Comparison of ENCODE assay signal across 8 cellular contexts in the genomic region with DNA sequence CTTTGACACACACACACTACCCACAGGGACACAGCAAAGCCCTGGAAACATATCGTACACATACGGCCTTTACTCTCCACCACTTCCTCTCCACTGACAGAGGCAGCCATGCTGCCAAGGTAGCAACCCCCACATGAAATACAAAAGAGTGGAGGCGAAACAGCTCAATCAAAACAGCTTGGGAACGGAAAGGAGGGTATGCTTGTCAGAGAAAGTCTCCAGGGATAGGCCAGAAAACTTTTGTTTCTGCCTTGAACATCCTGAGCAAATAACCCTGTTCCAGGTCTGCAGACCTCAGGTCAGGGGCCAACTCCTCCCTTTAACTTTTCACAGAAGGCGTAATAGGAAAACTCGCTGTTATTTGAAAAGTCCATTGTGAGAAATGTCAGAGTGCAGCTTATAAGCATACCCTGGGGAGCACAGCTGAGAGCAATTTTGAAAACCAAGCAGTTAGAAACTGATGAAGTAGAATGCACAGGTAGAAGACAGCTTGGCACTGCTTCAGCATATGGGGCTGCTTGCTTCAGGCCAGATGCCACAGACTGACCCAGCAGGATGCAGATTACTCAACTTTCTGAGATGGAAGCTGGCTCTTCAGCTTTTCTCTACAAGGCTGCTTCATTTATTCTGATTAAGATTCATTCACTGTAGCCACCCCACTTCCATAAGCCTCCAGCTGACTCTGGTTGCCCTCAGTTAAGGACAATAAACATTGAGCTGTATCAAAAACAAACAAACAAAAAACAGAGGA. TPM values are rescaled to one million over a fixed set of nuclear protein-coding genes. Genes with fewer than 3 reads are reported as not detected.
DNase-seq lines count a peak whose midpoint lies in the region; ATAC-seq and TF ChIP-seq lines count a peak whose summit lies in the region.

No MANE protein-coding gene starts in this region.

- CTCF ChIA-PET in activated CD8-positive, alpha-beta memory T cell treated with anti-CD3 and anti-CD28 coated beads, Interleukin-2, amount 10 ng/mL, durations not matched to agents 7 days and 5 days (lab: Charles Lee): interaction anchor here (0.8 to 4.6 kb wide), 7 partner anchors 10 to 187 kb away, joined by 3 to 30 read pairs (median 4); no protein-coding TSS in a partner anchor

- H3K27me3 Mint-ChIP-seq in activated CD8-positive, alpha-beta memory T cell treated with anti-CD3 and anti-CD28 coated beads, Interleukin-2, amount 10 ng/mL, durations not matched to agents 7 days and 5 days: no peaks in the 10 kb centered on the region
- no peaks in the 10 kb centered on the region for H3K27me3 Mint-ChIP-seq in neural progenitor cell (ENCODE audit: insufficient read depth, low read depth)

- H3K9me3 Mint-ChIP-seq in activated CD8-positive, alpha-beta memory T cell treated with anti-CD3 and anti-CD28 coated beads, Interleukin-2, amount 10 ng/mL, durations not matched to agents 7 days and 5 days (ENCODE audit: low read depth): no peaks in the 10 kb centered on the region
- no peaks in the 10 kb centered on the region for H3K9me3 Mint-ChIP-seq in neural progenitor cell

- H3K4me3 Mint-ChIP-seq in activated CD8-positive, alpha-beta memory T cell treated with anti-CD3 and anti-CD28 coated beads, Interleukin-2, amount 10 ng/mL, durations not matched to agents 7 days and 5 days: peak overlapping the region; percentile 69
- no peak overlapping the region for H3K4me3 Mint-ChIP-seq in neural progenitor cell

- peaks cover 56% of the 10 kb centered on the region for H3K4me1 Mint-ChIP-seq in activated CD8-positive, alpha-beta memory T cell treated with anti-CD3 and anti-CD28 coated beads, Interleukin-2, amount 10 ng/mL, durations not matched to agents 7 days and 5 days
- H3K4me1 Mint-ChIP-seq in neural progenitor cell: peaks cover 33% of the 10 kb centered on the region

- peaks cover 91% of the 10 kb centered on the region for H3K79me2 ChIP-seq in neural progenitor cell (ENCODE audit: low read depth)

- peak overlapping the region; percentile 57 for H3K27ac ChIP-seq in neural progenitor cell

- peak; percentile 73 for DNase-seq in activated CD8-positive, alpha-beta memory T cell treated with anti-CD3 and anti-CD28 coated beads, Interleukin-2, amount 10 ng/mL, durations not matched to agents 7 days and 5 days
- DNase-seq in activated CD8-positive, alpha-beta memory T cell treated with anti-CD3 and anti-CD28 coated beads, Interleukin-2, amount 50 U/mL, for 4 hours: no peak
- DNase-seq in NCI-H226 (peak; percentile 34), neural progenitor cell (ENCODE audit: low spot score) (no peak), HUDEP-2 (lab: John Stamatoyannopoulos, UW; ENCODE audit: unreplicated experiment in 76 of 76) (no peak), ACHN (no peak)
- DNase-seq in central memory CD4-positive, alpha-beta T cell: peak; percentile 70

- no peaks in the 10 kb centered on the region for H3K36me3 ChIP-seq in neural progenitor cell

- ATAC-seq in activated CD8-positive, alpha-beta memory T cell treated with anti-CD3 and anti-CD28 coated beads, Interleukin-2, amount 10 ng/mL, durations not matched to agents 7 days and 5 days: peak; percentile 93
- no peak for ATAC-seq in HG02840 (IDR thresholded peaks at IDR 0.05; ENCODE audit: low FRiP score, unreplicated experiment)

- no peak for TF ChIP-seq CTCF in neural progenitor cell (IDR thresholded peaks at IDR 0.05)

- H3K4me1 ChIP-seq in neural progenitor cell: peaks cover 20% of the 10 kb centered on the region

- H3K4me3 ChIP-seq in neural progenitor cell: no peak overlapping the region

- peak overlapping the region; percentile 26 for H3K4me2 ChIP-seq in neural progenitor cell

- peaks cover 24% of the 10 kb centered on the region for H4K20me1 ChIP-seq in neural progenitor cell (ENCODE audit: low read depth)

- H3K36me3 Mint-ChIP-seq in activated CD8-positive, alpha-beta memory T cell treated with anti-CD3 and anti-CD28 coated beads, Interleukin-2, amount 10 ng/mL, durations not matched to agents 7 days and 5 days: peaks cover 32% of the 10 kb centered on the region
- peaks cover 7% of the 10 kb centered on the region for H3K36me3 Mint-ChIP-seq in neural progenitor cell

- no peaks in the 10 kb centered on the region for H3K27me3 ChIP-seq in neural progenitor cell

- in situ Hi-C loops in ACHN (cut with HindIII; ENCODE audit: low pct_ligation_motif_present, low pct_unique_long_range_greater_than_20kb, low sequenced_read_pairs): no loop called here

- H3K9me3 ChIP-seq in neural progenitor cell (ENCODE audit: low read depth): no peaks in the 10 kb centered on the region

- no peak overlapping the region for H2AFZ ChIP-seq in neural progenitor cell (replicated peaks)

- peak overlapping the region; percentile 95 for H3K27ac Mint-ChIP-seq in activated CD8-positive, alpha-beta memory T cell treated with anti-CD3 and anti-CD28 coated beads, Interleukin-2, amount 10 ng/mL, durations not matched to agents 7 days and 5 days
- H3K27ac Mint-ChIP-seq in neural progenitor cell: peak overlapping the region; percentile 78

- H3F3A ChIP-seq in neural progenitor cell (ENCODE audit: low read depth): peaks cover 12% of the 10 kb centered on the region

- H3K9ac ChIP-seq in neural progenitor cell: no peak overlapping the region

RNA-seq across cellular contexts. Expression of gene KIAA0319L, which starts 18.0 kb away (rescaled TPM):
- total RNA-seq in activated CD8-positive, alpha-beta memory T cell treated with anti-CD3 and anti-CD28 coated beads, Interleukin-2, amount 10 ng/mL, durations not matched to agents 7 days and 5 days: 10 to 100 TPM; 36.0 to 45.7 TPM
- total RNA-seq in neural progenitor cell (ENCODE audit: low replicate concordance): 58.2 and 58.3 TPM in 2 replicates

RNA-seq across cellular contexts. Expression of gene NCDN, which starts 18.4 kb away (rescaled TPM):
- 10 to 100 TPM; 20.1 to 31.7 TPM for total RNA-seq in activated CD8-positive, alpha-beta memory T cell treated with anti-CD3 and anti-CD28 coated beads, Interleukin-2, amount 10 ng/mL, durations not matched to agents 7 days and 5 days
- total RNA-seq in neural progenitor cell (ENCODE audit: low replicate concordance): 5.8 and 19.2 TPM in 2 replicates

RNA-seq across cellular contexts. Expression of gene TFAP2E, which starts 33.9 kb away (rescaled TPM):
- total RNA-seq in activated CD8-positive, alpha-beta memory T cell treated with anti-CD3 and anti-CD28 coated beads, Interleukin-2, amount 10 ng/mL, durations not matched to agents 7 days and 5 days: 1 to 10 TPM in 1 of 2 experiments, under 1 TPM in 1; 0.68 to 1.0 TPM
- not detected in 2 replicates for total RNA-seq in neural progenitor cell (ENCODE audit: low replicate concordance)

Comparison
In these comparisons a context has a peak if more than half of its experiments do, and no peak if none do; other contexts are left out.
1. DNase-seq: peak in activated CD8-positive, alpha-beta memory T cell treated with anti-CD3 and anti-CD28 coated beads, Interleukin-2, amount 10 ng/mL, durations not matched to agents 7 days and 5 days (single experiment), NCI-H226 (single experiment) and central memory CD4-positive, alpha-beta T cell (single experiment); none in activated CD8-positive, alpha-beta memory T cell treated with anti-CD3 and anti-CD28 coated beads, Interleukin-2, amount 50 U/mL, for 4 hours (single experiment), neural progenitor cell (single experiment), HUDEP-2 (0 of 76) and ACHN (single experiment).